ENCODE assay signal across 11 cellular contexts in genomic region chr9:35650341-35651158, GRCh38. TPM values are rescaled to one million over a fixed set of nuclear protein-coding genes. Genes with fewer than 3 reads are reported as not detected.
DNase-seq lines count a peak whose midpoint lies in the region; ATAC-seq and TF ChIP-seq lines count a peak whose summit lies in the region.
"Had no signal": no experiment of that assay in that cellular context is flagged by ENCODE, and none has a peak within 500 bp of the region (broad histone marks: within the 10 kb centered on the region; RNA-seq: fewer than 3 reads in every experiment).

TSS of gene SIT1 (minus strand) at chr9:35650931. CDS start at chr9:35650853, 78 bp downstream.

- intact Hi-C loops in gastrocnemius medialis (cut with DNase I; ENCODE audit: low total_unique reads) (loop anchor here (10.0 kb wide), 1 partner anchor 656 kb away; no protein-coding TSS in a partner anchor), A673 (cut with micrococcal nuclease; ENCODE audit: unreplicated experiment) (no loop called here)

- no peaks in the 10 kb centered on the region for H3K9me3 Mint-ChIP-seq in activated naive CD8-positive, alpha-beta T cell (ENCODE audit: low read depth)
- no peaks in the 10 kb centered on the region for H3K9me3 Mint-ChIP-seq in nephron

- no TSS peak for BruUV-seq in A673 (replicated peaks; lab: Mats Ljungman, UMichigan)

- peaks cover 15% of the 10 kb centered on the region for H3K4me1 ChIP-seq in HUES64 (ENCODE audit: insufficient read depth, low read length)
- H3K4me1 ChIP-seq in gastrocnemius medialis = peaks cover 11% of the 10 kb centered on the region in 2 donors
- peaks cover 4% of the 10 kb centered on the region for H3K4me1 ChIP-seq in A673 (ENCODE audit: insufficient read depth, low read length, poor library complexity, severe bottlenecking)

- H3K27ac Mint-ChIP-seq in activated naive CD8-positive, alpha-beta T cell = peak within 1 kb of the TSS; percentile 91
- H3K27ac Mint-ChIP-seq in nephron = peak within 1 kb of the TSS in 2 of 3 experiments; percentile 26 to 49

- no peaks in the 10 kb centered on the region for H3K27me3 Mint-ChIP-seq in activated naive CD8-positive, alpha-beta T cell
- peaks cover 3% of the 10 kb centered on the region for H3K27me3 Mint-ChIP-seq in nephron (ENCODE audit: low read depth)

- CTCF ChIA-PET in A673 (lab: Charles Lee) = no interaction called here

- POLR2A ChIA-PET in A673 (lab: Charles Lee; ENCODE audit: low non-redundant PET) = no interaction called here

- H3K4me3 Mint-ChIP-seq in activated naive CD8-positive, alpha-beta T cell = peak within 1 kb of the TSS; percentile 85
- no peak within 1 kb of the TSS for H3K4me3 Mint-ChIP-seq in nephron
- H3K4me3 Mint-ChIP-seq: brain had no signal

- H3K4me3 ChIP-seq in HUES64 (ENCODE audit: low read length) (peak within 1 kb of the TSS; percentile 27; the same call in 1 of the 2 replicates), gastrocnemius medialis (no peak within 1 kb of the TSS), A673 (ENCODE audit: low read depth, low read length, poor library complexity, severe bottlenecking) (no peak within 1 kb of the TSS), brain microvascular endothelial cell (ENCODE audit: low read depth, low read length) (no peak within 1 kb of the TSS)

- in situ Hi-C loops in gastrocnemius medialis (cut with MboI; ENCODE audit: low sequenced_read_pairs in 4 of 4) (loop anchor here in 1 of 4 donors (25.0 kb wide), 1 partner anchor 88 kb away; a partner anchor contains a TSS), brain microvascular endothelial cell (cut with HindIII; ENCODE audit: low pct_ligation_motif_present, low sequenced_read_pairs) (no loop called here)

- H3K9me3 ChIP-seq in HUES64 (ENCODE audit: insufficient read depth, low read depth, low read length) = no peaks in the 10 kb centered on the region
- H3K9me3 ChIP-seq in gastrocnemius medialis = no peaks in the 10 kb centered on the region
- no peaks in the 10 kb centered on the region for H3K9me3 ChIP-seq in A673 (ENCODE audit: low read depth, low read length, poor library complexity, severe bottlenecking)

- ATAC-seq in gastrocnemius medialis (no peak), GM21423 (IDR thresholded peaks at IDR 0.05; ENCODE audit: unreplicated experiment) (no peak)

- no peak for TF ChIP-seq POLR2A in gastrocnemius medialis (IDR thresholded peaks at IDR 0.05)

- no peak within 1 kb of the TSS for H3K9ac ChIP-seq in HUES64 (ENCODE audit: low read depth, low read length)

- H3K36me3 ChIP-seq in HUES64 (ENCODE audit: insufficient read depth, low read length) = no peaks in the 10 kb centered on the region
- no peaks in the 10 kb centered on the region for H3K36me3 ChIP-seq in gastrocnemius medialis
- H3K36me3 ChIP-seq in A673 (ENCODE audit: insufficient read depth, low read length, poor library complexity, severe bottlenecking) = no peaks in the 10 kb centered on the region
- no peaks in the 10 kb centered on the region for H3K36me3 ChIP-seq in brain microvascular endothelial cell (replicated peaks)

- H3K36me3 Mint-ChIP-seq in activated naive CD8-positive, alpha-beta T cell = no peaks in the 10 kb centered on the region
- H3K36me3 Mint-ChIP-seq in nephron (ENCODE audit: low read depth) = no peaks in the 10 kb centered on the region
- H3K36me3 Mint-ChIP-seq: brain had no signal

- WGBS in HUES64 = 66% methylated on average over 22 of the region's 22 CpGs

- H3K4me1 Mint-ChIP-seq in activated naive CD8-positive, alpha-beta T cell (ENCODE audit: low read depth) = peaks cover 61% of the 10 kb centered on the region
- peaks cover 23% of the 10 kb centered on the region for H3K4me1 Mint-ChIP-seq in nephron

- H3K27me3 ChIP-seq in HUES64 (ENCODE audit: insufficient read depth, low read length) (0 out of 2 replicates have a peak, but pooled peaks cover 3% of the 10 kb centered on the region), gastrocnemius medialis (no peaks in the 10 kb centered on the region), A673 (replicated peaks; ENCODE audit: insufficient read depth, low read depth, low read length, poor library complexity) (no peaks in the 10 kb centered on the region), brain microvascular endothelial cell (replicated peaks) (no peaks in the 10 kb centered on the region)

- peak; percentile 74 for DNase-seq in DMS79 treated with DMSO at 0.1 percent for 48 hours (lab: John Stamatoyannopoulos, UW)
- no peak for DNase-seq in gastrocnemius medialis
- DNase-seq in A673 (ENCODE audit: low spot score) = no peak
- DNase-seq in brain microvascular endothelial cell = no peak

- no peak within 1 kb of the TSS for H3K27ac ChIP-seq in HUES64 (ENCODE audit: low read depth, low read length)
- no peak within 1 kb of the TSS for H3K27ac ChIP-seq in gastrocnemius medialis
- no peak within 1 kb of the TSS for H3K27ac ChIP-seq in A673 (ENCODE audit: low read depth, low read length, poor library complexity, severe bottlenecking)
- no peak within 1 kb of the TSS for H3K27ac ChIP-seq in brain microvascular endothelial cell

- TF ChIP-seq CTCF in nephron (IDR thresholded peaks at IDR 0.05; ENCODE audit: unreplicated experiment in 3 of 3) (no peak), gastrocnemius medialis (IDR thresholded peaks at IDR 0.05 in 4 of 5, conservative IDR thresholded peaks at IDR 0.05 in 1 of 5) (no peak), A673 (conservative IDR thresholded peaks at IDR 0.05; ENCODE audit: low read depth, low read length) (no peak), brain microvascular endothelial cell (IDR thresholded peaks at IDR 0.05; ENCODE audit: low read depth, low read length, missing control alignments) (no peak)

RNA-seq across cellular contexts. Expression of gene SIT1, which starts in this region (rescaled TPM):
- polyA plus RNA-seq in HUES64 (2013, experiment 1 of 2) = 2.3 TPM
- 2.2 TPM for polyA plus RNA-seq in HUES64 (2013, experiment 2 of 2)
- total RNA-seq in gastrocnemius medialis (not detected), A673 (2021) (not detected in 2 replicates)
- total RNA-seq: kidney epithelial cell, Right ventricle myocardium superior had no signal
